9 cellular contexts compared by ENCODE assay signal in the genomic region with DNA sequence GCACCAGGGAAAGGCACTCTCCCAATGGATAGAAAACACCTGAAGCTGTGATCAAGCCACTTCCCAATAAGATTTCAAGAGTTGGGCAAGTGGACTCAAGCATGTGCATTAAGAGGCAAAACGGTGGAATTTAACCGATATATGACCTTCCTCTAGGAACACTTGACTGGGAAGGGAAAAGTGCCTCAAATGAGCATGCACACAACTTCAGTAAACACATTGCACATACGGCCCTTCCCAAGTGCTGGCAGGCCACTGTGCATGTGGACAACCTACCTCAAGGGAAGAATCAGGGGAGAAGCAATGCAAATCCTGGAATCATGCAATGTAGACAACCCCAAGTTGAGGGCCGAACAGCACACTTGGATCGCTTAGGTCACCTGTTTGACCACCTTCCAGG. TPM values are rescaled to one million over a fixed set of nuclear protein-coding genes. Genes with fewer than 3 reads are reported as not detected.
"Had no signal": no experiment of that assay in that cellular context is flagged by ENCODE, and none has a peak within 500 bp of the region (broad histone marks: within the 10 kb centered on the region; RNA-seq: fewer than 3 reads in every experiment).

No MANE protein-coding gene starts in this region.

- H3K4me3 Mint-ChIP-seq: HFFc6, IgD-negative memory B cell had no signal

- H3K9ac ChIP-seq: GM23248 had no signal

- H3K27me3 Mint-ChIP-seq: IgD-negative memory B cell had no signal

- H3K9me3 Mint-ChIP-seq: HFFc6 had no signal

- DNase-seq: GM23248, GOT3, H7, HFFc6 had no signal

- H3K9me3 ChIP-seq: HAP-1 had no signal

- FAIRE-seq: HepG2 had no signal

- H3K4me1 ChIP-seq: HAP-1 had no signal

- H3K4me1 Mint-ChIP-seq: IgD-negative memory B cell had no signal

- H3K4me3 ChIP-seq: GM23248, HAP-1 had no signal

- ATAC-seq: HCT116, HepG2 had no signal

- H3K36me3 Mint-ChIP-seq: IgD-negative memory B cell had no signal

- H3K27ac Mint-ChIP-seq: HFFc6, IgD-negative memory B cell had no signal

- H3K36me3 ChIP-seq: HAP-1 had no signal

- H3K27ac ChIP-seq: GM23248, HL-60 had no signal

RNA-seq across cellular contexts. Expression of gene SH3RF3, which starts 23.9 kb away (rescaled TPM):
- polyA plus RNA-seq: HepG2, IgD-negative memory B cell had no signal
